1 cellular context compared by ENCODE assay signal in the genomic region with DNA sequence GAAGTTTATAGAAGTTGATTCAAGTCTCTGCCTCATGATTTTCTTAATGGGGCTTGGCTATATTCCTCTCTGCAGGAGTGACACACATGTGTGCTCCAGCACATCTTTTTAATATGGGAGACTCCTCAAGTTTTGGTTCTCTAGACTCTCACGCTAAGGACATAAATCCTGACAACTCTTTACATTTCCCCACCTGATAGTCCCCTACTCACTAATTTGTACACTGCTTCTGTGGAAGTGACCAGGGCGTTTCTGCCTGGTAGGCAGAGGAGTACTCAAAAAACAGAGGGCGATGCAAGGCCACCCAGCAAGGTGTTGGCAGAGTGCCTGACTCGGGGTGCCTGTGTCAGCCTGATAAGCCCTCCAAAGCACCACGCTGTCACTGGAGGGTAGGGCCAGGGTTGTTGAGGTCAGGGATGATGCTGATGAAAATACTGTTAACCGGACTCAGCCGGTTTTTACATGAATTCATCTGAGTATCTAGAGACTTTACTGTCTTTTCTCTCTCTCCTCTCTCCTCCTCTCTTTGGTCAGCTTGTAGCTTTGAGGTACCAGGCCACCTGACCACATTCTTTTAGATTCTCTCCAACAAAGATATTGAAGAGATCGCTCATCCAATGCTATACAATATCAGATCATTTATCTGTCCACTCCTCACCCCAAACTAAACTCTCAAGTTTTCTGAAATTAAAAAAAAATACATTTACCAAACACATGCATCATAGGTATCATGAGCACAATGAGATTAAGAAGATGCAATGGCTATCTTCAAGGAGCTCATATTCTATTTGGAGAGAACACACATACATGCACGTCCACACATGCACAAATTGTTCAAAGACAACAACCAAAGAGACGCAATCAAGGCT.
TF ChIP-seq lines count a peak whose summit lies in the region.

No MANE protein-coding gene starts in this region.

TF ChIP-seq in SK-N-SH, 30 proteins besides CTCF, POLR2A, EP300 and RAD21 (continued from another document):
- TF ChIP-seq, protein P1, sequence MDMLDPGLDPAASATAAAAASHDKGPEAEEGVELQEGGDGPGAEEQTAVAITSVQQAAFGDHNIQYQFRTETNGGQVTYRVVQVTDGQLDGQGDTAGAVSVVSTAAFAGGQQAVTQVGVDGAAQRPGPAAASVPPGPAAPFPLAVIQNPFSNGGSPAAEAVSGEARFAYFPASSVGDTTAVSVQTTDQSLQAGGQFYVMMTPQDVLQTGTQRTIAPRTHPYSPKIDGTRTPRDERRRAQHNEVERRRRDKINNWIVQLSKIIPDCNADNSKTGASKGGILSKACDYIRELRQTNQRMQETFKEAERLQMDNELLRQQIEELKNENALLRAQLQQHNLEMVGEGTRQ (IDR thresholded peaks at IDR 0.05; ENCODE audit: borderline replicate concordance, low read depth, low read length) = no peak
